ENCODE assay signal across 15 cellular contexts in genomic region chr5:123997354-123998215, GRCh38.
DNase-seq lines count a peak whose midpoint lies in the region; ATAC-seq and TF ChIP-seq lines count a peak whose summit lies in the region.
"Had no signal": no experiment of that assay in that cellular context is flagged by ENCODE, and none has a peak within 500 bp of the region (broad histone marks: within the 10 kb centered on the region; RNA-seq: fewer than 3 reads in every experiment).

No MANE protein-coding gene starts in this region.

- H3K4me3 Mint-ChIP-seq in stimulated activated naive B cell treated with anti-CD40 and anti-IgM and Interleukin-4, amounts not matched to agents 10 μg/mL and 1 μg/mL and 100 μg/mL, for 72 hours: no peak overlapping the region
- H3K4me3 Mint-ChIP-seq: activated CD8-positive, alpha-beta T cell treated with anti-CD3 and anti-CD28 coated beads, Interleukin-2, amount 10 ng/mL, durations not matched to agents 7 days and 5 days; activated naive CD8-positive, alpha-beta T cell treated with anti-CD3 and anti-CD28 coated beads, Interleukin-2, amount 10 ng/mL, durations not matched to agents 7 days and 5 days had no signal

- H3K27ac ChIP-seq in RWPE2 (ENCODE audit: poor library complexity, severe bottlenecking): no peak overlapping the region
- H3K27ac ChIP-seq: left lung had no signal

- ATAC-seq in RWPE2 (ENCODE audit: low read depth): peak; percentile 90
- no peak for ATAC-seq in stimulated activated naive B cell treated with anti-CD40 and anti-IgM and Interleukin-4, amounts not matched to agents 10 μg/mL and 1 μg/mL and 100 μg/mL, for 72 hours (replicated peaks)
- ATAC-seq: activated CD8-positive, alpha-beta T cell treated with anti-CD3 and anti-CD28 coated beads, Interleukin-2, amount 10 ng/mL, durations not matched to agents 7 days and 5 days; left lung; right cardiac atrium had no signal

- H3K36me3 Mint-ChIP-seq in stimulated activated naive B cell treated with anti-CD40 and anti-IgM and Interleukin-4, amounts not matched to agents 10 μg/mL and 1 μg/mL and 100 μg/mL, for 72 hours: no peaks in the 10 kb centered on the region
- H3K36me3 Mint-ChIP-seq: activated naive CD8-positive, alpha-beta T cell treated with anti-CD3 and anti-CD28 coated beads, Interleukin-2, amount 10 ng/mL, durations not matched to agents 7 days and 5 days had no signal

- H3K27me3 ChIP-seq in RWPE2 (ENCODE audit: insufficient read depth, poor library complexity, severe bottlenecking): no peaks in the 10 kb centered on the region
- H3K27me3 ChIP-seq: left lung had no signal

- peak; percentile 48 for DNase-seq in ELR (ENCODE audit: low read depth)
- DNase-seq in RWPE2 (ENCODE audit: low spot score): no peak
- peak; percentile 44 for DNase-seq in fibroblast of the aortic adventitia (ENCODE audit: low read depth)
- peak; percentile 24 for DNase-seq in retina
- no peak for DNase-seq in NCI-H128 (lab: John Stamatoyannopoulos, UW; ENCODE audit: unreplicated experiment)
- DNase-seq in ecto neural progenitor cell (ENCODE audit: low spot score): no peak
- no peak for DNase-seq in stimulated activated naive B cell treated with anti-CD40 and anti-IgM and Interleukin-4, amounts not matched to agents 10 μg/mL and 1 μg/mL and 100 μg/mL, for 72 hours
- DNase-seq in kidney glomerular epithelial cell (lab: John Stamatoyannopoulos, UW): no peak
- DNase-seq: activated CD8-positive, alpha-beta T cell treated with anti-CD3 and anti-CD28 coated beads, Interleukin-2, amount 10 ng/mL, durations not matched to agents 7 days and 5 days; activated naive CD8-positive, alpha-beta T cell treated with anti-CD3 and anti-CD28 coated beads, Interleukin-2, amount 10 ng/mL, durations not matched to agents 7 days and 5 days; GOT3; KG1; left lung; right cardiac atrium; SW 1271 had no signal

- no peak overlapping the region for H3K4me3 ChIP-seq in RWPE2 (ENCODE audit: severe bottlenecking)
- no peak overlapping the region for H3K4me3 ChIP-seq in fibroblast of the aortic adventitia (ENCODE audit: low read depth, low read length)
- H3K4me3 ChIP-seq: left lung had no signal

- TF ChIP-seq CTCF in RWPE2 (IDR thresholded peaks at IDR 0.05; ENCODE audit: poor library complexity, severe bottlenecking) (no peak), fibroblast of the aortic adventitia (IDR thresholded peaks at IDR 0.05; ENCODE audit: insufficient read depth, low read length) (no peak)

- peaks cover 0 to 6% of the 10 kb centered on the region in 2 donors for H3K4me1 Mint-ChIP-seq in stimulated activated naive B cell treated with anti-CD40 and anti-IgM and Interleukin-4, amounts not matched to agents 10 μg/mL and 1 μg/mL and 100 μg/mL, for 72 hours
- H3K4me1 Mint-ChIP-seq: activated naive CD8-positive, alpha-beta T cell treated with anti-CD3 and anti-CD28 coated beads, Interleukin-2, amount 10 ng/mL, durations not matched to agents 7 days and 5 days had no signal

- H3K9me3 Mint-ChIP-seq in stimulated activated naive B cell treated with anti-CD40 and anti-IgM and Interleukin-4, amounts not matched to agents 10 μg/mL and 1 μg/mL and 100 μg/mL, for 72 hours: no peaks in the 10 kb centered on the region

- H3K36me3 ChIP-seq in RWPE2 (ENCODE audit: low read depth): no peaks in the 10 kb centered on the region
- H3K36me3 ChIP-seq: left lung had no signal

- H3K27ac Mint-ChIP-seq in stimulated activated naive B cell treated with anti-CD40 and anti-IgM and Interleukin-4, amounts not matched to agents 10 μg/mL and 1 μg/mL and 100 μg/mL, for 72 hours: no peak overlapping the region
- H3K27ac Mint-ChIP-seq: activated CD8-positive, alpha-beta T cell treated with anti-CD3 and anti-CD28 coated beads, Interleukin-2, amount 10 ng/mL, durations not matched to agents 7 days and 5 days; activated naive CD8-positive, alpha-beta T cell treated with anti-CD3 and anti-CD28 coated beads, Interleukin-2, amount 10 ng/mL, durations not matched to agents 7 days and 5 days had no signal

- H3K27me3 Mint-ChIP-seq in stimulated activated naive B cell treated with anti-CD40 and anti-IgM and Interleukin-4, amounts not matched to agents 10 μg/mL and 1 μg/mL and 100 μg/mL, for 72 hours: no peaks in the 10 kb centered on the region
- H3K27me3 Mint-ChIP-seq: activated naive CD8-positive, alpha-beta T cell treated with anti-CD3 and anti-CD28 coated beads, Interleukin-2, amount 10 ng/mL, durations not matched to agents 7 days and 5 days had no signal

- no peaks in the 10 kb centered on the region for H3K9me3 ChIP-seq in RWPE2 (ENCODE audit: severe bottlenecking)
- H3K9me3 ChIP-seq: left lung had no signal

- peaks cover 11% of the 10 kb centered on the region for H3K4me1 ChIP-seq in RWPE2 (ENCODE audit: insufficient read depth, poor library complexity, severe bottlenecking)
- H3K4me1 ChIP-seq: left lung had no signal

Comparison
In these comparisons a context has a peak if more than half of its experiments do, and no peak if none do; other contexts are left out.
1. DNase-seq: peak in ELR (single experiment), fibroblast of the aortic adventitia (single experiment) and retina (single experiment); none in RWPE2 (single experiment), NCI-H128 (single experiment), ecto neural progenitor cell (single experiment), stimulated activated naive B cell treated with anti-CD40 and anti-IgM and Interleukin-4, amounts not matched to agents 10 μg/mL and 1 μg/mL and 100 μg/mL, for 72 hours (single experiment) and kidney glomerular epithelial cell (single experiment).